ENCODE assay signal across 11 cellular contexts in the genomic region with DNA sequence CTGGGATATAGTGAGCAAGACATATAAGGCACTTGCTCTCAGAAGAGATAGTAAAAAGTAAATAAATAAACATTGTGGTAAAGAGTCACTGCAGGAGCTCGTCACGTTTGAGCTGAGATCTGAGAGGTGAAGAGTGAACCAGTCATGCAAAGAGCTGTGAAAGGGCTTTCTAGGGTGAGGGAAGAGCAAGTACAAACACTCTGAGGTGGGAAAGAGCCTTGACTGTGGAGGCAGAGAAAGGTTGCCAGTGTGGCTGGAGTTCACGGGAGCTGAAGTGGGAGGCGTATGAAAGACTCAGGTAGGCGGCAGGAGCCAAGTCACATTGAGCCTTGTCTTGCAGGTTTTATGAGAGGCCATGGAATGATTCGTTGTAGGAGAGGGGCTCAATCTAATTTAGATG.
DNase-seq lines count a peak whose midpoint lies in the region; ATAC-seq and TF ChIP-seq lines count a peak whose summit lies in the region.
"Had no signal": no experiment of that assay in that cellular context is flagged by ENCODE, and none has a peak within 500 bp of the region (broad histone marks: within the 10 kb centered on the region; RNA-seq: fewer than 3 reads in every experiment).

No MANE protein-coding gene starts in this region.

- H3K27me3 Mint-ChIP-seq in WTC11 (ENCODE audit: low read depth), result no peaks in the 10 kb centered on the region; the same call in 1 of the 2 replicates
- H3K27me3 Mint-ChIP-seq in T-helper 2 cell treated with Interferon-gamma antibody and Interleukin-4, amounts not matched to agents 5 μg/mL and 100 μg/mL, for 36 hours (ENCODE audit: low read depth), result peaks cover 3% of the 10 kb centered on the region

- ATAC-seq in GM21381 (IDR thresholded peaks at IDR 0.05; ENCODE audit: unreplicated experiment) (peak; percentile 80), HG03342 (IDR thresholded peaks at IDR 0.05; ENCODE audit: unreplicated experiment) (peak; percentile 56), WTC11 (no peak)
- ATAC-seq: effector memory CD8-positive, alpha-beta T cell had no signal

- H3K9me2 ChIP-seq in Karpas-422 (replicated peaks; ENCODE audit: insufficient read depth, low read length), result no peaks in the 10 kb centered on the region

- POLR2A ChIA-PET in WTC11 (lab: Charles Lee), result no interaction called here

- CTCF ChIA-PET in WTC11 (lab: Charles Lee), result no interaction called here

- H3K4me3 ChIP-seq in Karpas-422 (ENCODE audit: low read length), result no peak overlapping the region

- peaks cover 9% of the 10 kb centered on the region for H3K9me3 Mint-ChIP-seq in WTC11
- no peaks in the 10 kb centered on the region for H3K9me3 Mint-ChIP-seq in T-helper 2 cell treated with Interferon-gamma antibody and Interleukin-4, amounts not matched to agents 5 μg/mL and 100 μg/mL, for 36 hours
- H3K9me3 Mint-ChIP-seq: effector memory CD8-positive, alpha-beta T cell had no signal

- no peaks in the 10 kb centered on the region for H3K79me2 ChIP-seq in Karpas-422 (ENCODE audit: low read length)

- DNase-seq in ELR (ENCODE audit: low read depth) (peak; percentile 12), WTC11 (ENCODE audit: low spot score) (no peak), SHP77 treated with DMSO at 0.1 percent for 48 hours (lab: John Stamatoyannopoulos, UW) (no peak), Karpas-422 (no peak)
- DNase-seq in T-helper 2 cell treated with Interferon-gamma antibody and Interleukin-4, amounts not matched to agents 5 μg/mL and 100 μg/mL, for 36 hours (ENCODE audit: low spot score), result no peak
- DNase-seq in activated CD4-positive, CD25-positive, alpha-beta regulatory T cell treated with anti-CD3 and anti-CD28 coated beads, Interleukin-2, amount 50 U/mL, for 72 hours, result no peak
- DNase-seq: activated gamma-delta T cell; effector memory CD8-positive, alpha-beta T cell had no signal

- H3K4me2 ChIP-seq in Karpas-422 (ENCODE audit: low read depth, low read length, poor library complexity, severe bottlenecking), result no peak overlapping the region

- H3K36me3 Mint-ChIP-seq in WTC11, result no peaks in the 10 kb centered on the region
- H3K36me3 Mint-ChIP-seq in T-helper 2 cell treated with Interferon-gamma antibody and Interleukin-4, amounts not matched to agents 5 μg/mL and 100 μg/mL, for 36 hours (ENCODE audit: low read depth), result no peaks in the 10 kb centered on the region
- H3K36me3 Mint-ChIP-seq: CD14-positive monocyte had no signal

- no peaks in the 10 kb centered on the region for H4K20me1 ChIP-seq in Karpas-422 (ENCODE audit: insufficient read depth, low read depth, low read length)

- H3K9ac ChIP-seq in Karpas-422 (ENCODE audit: low read length), result no peak overlapping the region

- TF ChIP-seq CTCF in WTC11 (IDR thresholded peaks at IDR 0.05), result no peak

- peaks cover 10% of the 10 kb centered on the region for H3K4me1 Mint-ChIP-seq in WTC11
- no peaks in the 10 kb centered on the region for H3K4me1 Mint-ChIP-seq in T-helper 2 cell treated with Interferon-gamma antibody and Interleukin-4, amounts not matched to agents 5 μg/mL and 100 μg/mL, for 36 hours (ENCODE audit: low read depth)
- H3K4me1 Mint-ChIP-seq: CD14-positive monocyte had no signal

- H3K27me3 ChIP-seq in Karpas-422 (ENCODE audit: low read length), result no peaks in the 10 kb centered on the region

- no peak overlapping the region for H3K4me3 Mint-ChIP-seq in WTC11
- H3K4me3 Mint-ChIP-seq in T-helper 2 cell treated with Interferon-gamma antibody and Interleukin-4, amounts not matched to agents 5 μg/mL and 100 μg/mL, for 36 hours, result no peak overlapping the region
- H3K4me3 Mint-ChIP-seq: CD14-positive monocyte; effector memory CD8-positive, alpha-beta T cell had no signal

- no peak overlapping the region for H2AFZ ChIP-seq in Karpas-422 (ENCODE audit: low read length)

- 0 out of 2 replicates have a peak overlapping the region, but pooled peaks have one; percentile 8 for H3K27ac Mint-ChIP-seq in WTC11
- H3K27ac Mint-ChIP-seq in T-helper 2 cell treated with Interferon-gamma antibody and Interleukin-4, amounts not matched to agents 5 μg/mL and 100 μg/mL, for 36 hours, result no peak overlapping the region
- H3K27ac Mint-ChIP-seq: CD14-positive monocyte; effector memory CD8-positive, alpha-beta T cell had no signal

- H3K27ac ChIP-seq in Karpas-422 (ENCODE audit: low read length), result no peak overlapping the region

- H3K9me3 ChIP-seq in Karpas-422 (ENCODE audit: low read length), result no peaks in the 10 kb centered on the region

- H3K4me1 ChIP-seq in Karpas-422 (ENCODE audit: low read length), result peaks cover 7% of the 10 kb centered on the region

- H3K36me3 ChIP-seq in Karpas-422 (ENCODE audit: insufficient read depth, low read length), result no peaks in the 10 kb centered on the region

TF ChIP-seq in WTC11, 78 proteins besides CTCF, POLR2A, EP300 and RAD21:
- TF ChIP-seq ETV6 (CRISPR knock-in tag; IDR thresholded peaks at IDR 0.05), result no peak
- TF ChIP-seq ATF1 (CRISPR knock-in tag; IDR thresholded peaks at IDR 0.05), result no peak
- no peak for TF ChIP-seq NFE2L1 (CRISPR knock-in tag; IDR thresholded peaks at IDR 0.05)
- no peak for TF ChIP-seq ZNF232 (CRISPR knock-in tag; IDR thresholded peaks at IDR 0.05)
- TF ChIP-seq JAZF1 (CRISPR knock-in tag; IDR thresholded peaks at IDR 0.05), result no peak
- TF ChIP-seq, protein P1, sequence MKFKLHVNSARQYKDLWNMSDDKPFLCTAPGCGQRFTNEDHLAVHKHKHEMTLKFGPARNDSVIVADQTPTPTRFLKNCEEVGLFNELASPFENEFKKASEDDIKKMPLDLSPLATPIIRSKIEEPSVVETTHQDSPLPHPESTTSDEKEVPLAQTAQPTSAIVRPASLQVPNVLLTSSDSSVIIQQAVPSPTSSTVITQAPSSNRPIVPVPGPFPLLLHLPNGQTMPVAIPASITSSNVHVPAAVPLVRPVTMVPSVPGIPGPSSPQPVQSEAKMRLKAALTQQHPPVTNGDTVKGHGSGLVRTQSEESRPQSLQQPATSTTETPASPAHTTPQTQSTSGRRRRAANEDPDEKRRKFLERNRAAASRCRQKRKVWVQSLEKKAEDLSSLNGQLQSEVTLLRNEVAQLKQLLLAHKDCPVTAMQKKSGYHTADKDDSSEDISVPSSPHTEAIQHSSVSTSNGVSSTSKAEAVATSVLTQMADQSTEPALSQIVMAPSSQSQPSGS (CRISPR knock-in tag; IDR thresholded peaks at IDR 0.05; ENCODE audit: borderline replicate concordance, low read depth), result no peak
- no peak for TF ChIP-seq NFATC4 (CRISPR knock-in tag; IDR thresholded peaks at IDR 0.05)
- TF ChIP-seq, protein P2, sequence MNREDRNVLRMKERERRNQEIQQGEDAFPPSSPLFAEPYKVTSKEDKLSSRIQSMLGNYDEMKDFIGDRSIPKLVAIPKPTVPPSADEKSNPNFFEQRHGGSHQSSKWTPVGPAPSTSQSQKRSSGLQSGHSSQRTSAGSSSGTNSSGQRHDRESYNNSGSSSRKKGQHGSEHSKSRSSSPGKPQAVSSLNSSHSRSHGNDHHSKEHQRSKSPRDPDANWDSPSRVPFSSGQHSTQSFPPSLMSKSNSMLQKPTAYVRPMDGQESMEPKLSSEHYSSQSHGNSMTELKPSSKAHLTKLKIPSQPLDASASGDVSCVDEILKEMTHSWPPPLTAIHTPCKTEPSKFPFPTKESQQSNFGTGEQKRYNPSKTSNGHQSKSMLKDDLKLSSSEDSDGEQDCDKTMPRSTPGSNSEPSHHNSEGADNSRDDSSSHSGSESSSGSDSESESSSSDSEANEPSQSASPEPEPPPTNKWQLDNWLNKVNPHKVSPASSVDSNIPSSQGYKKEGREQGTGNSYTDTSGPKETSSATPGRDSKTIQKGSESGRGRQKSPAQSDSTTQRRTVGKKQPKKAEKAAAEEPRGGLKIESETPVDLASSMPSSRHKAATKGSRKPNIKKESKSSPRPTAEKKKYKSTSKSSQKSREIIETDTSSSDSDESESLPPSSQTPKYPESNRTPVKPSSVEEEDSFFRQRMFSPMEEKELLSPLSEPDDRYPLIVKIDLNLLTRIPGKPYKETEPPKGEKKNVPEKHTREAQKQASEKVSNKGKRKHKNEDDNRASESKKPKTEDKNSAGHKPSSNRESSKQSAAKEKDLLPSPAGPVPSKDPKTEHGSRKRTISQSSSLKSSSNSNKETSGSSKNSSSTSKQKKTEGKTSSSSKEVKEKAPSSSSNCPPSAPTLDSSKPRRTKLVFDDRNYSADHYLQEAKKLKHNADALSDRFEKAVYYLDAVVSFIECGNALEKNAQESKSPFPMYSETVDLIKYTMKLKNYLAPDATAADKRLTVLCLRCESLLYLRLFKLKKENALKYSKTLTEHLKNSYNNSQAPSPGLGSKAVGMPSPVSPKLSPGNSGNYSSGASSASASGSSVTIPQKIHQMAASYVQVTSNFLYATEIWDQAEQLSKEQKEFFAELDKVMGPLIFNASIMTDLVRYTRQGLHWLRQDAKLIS (CRISPR knock-in tag; IDR thresholded peaks at IDR 0.05; ENCODE audit: borderline replicate concordance), result no peak
- no peak for TF ChIP-seq ZNF263 (CRISPR knock-in tag; IDR thresholded peaks at IDR 0.05; ENCODE audit: low read depth)
- TF ChIP-seq RELA (CRISPR knock-in tag; IDR thresholded peaks at IDR 0.05; ENCODE audit: borderline replicate concordance), result no peak
- TF ChIP-seq, protein P3, sequence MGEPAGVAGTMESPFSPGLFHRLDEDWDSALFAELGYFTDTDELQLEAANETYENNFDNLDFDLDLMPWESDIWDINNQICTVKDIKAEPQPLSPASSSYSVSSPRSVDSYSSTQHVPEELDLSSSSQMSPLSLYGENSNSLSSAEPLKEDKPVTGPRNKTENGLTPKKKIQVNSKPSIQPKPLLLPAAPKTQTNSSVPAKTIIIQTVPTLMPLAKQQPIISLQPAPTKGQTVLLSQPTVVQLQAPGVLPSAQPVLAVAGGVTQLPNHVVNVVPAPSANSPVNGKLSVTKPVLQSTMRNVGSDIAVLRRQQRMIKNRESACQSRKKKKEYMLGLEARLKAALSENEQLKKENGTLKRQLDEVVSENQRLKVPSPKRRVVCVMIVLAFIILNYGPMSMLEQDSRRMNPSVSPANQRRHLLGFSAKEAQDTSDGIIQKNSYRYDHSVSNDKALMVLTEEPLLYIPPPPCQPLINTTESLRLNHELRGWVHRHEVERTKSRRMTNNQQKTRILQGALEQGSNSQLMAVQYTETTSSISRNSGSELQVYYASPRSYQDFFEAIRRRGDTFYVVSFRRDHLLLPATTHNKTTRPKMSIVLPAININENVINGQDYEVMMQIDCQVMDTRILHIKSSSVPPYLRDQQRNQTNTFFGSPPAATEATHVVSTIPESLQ (CRISPR knock-in tag; IDR thresholded peaks at IDR 0.05), result no peak
- no peak for TF ChIP-seq CREB1 (CRISPR knock-in tag; IDR thresholded peaks at IDR 0.05)
TF ChIP-seq in WTC11: peak in this region for 0.
